Comparison of ENCODE assay signal across 26 cellular contexts in genomic region chr4:83556006-83556712, GRCh38. TPM values are rescaled to one million over a fixed set of nuclear protein-coding genes. Genes with fewer than 3 reads are reported as not detected.
A peak's percentile ranks its signal among the peaks of the same experiment; 100 is the strongest.
DNase-seq lines count a peak whose midpoint lies in the region; ATAC-seq, FAIRE-seq and TF ChIP-seq lines count a peak whose summit lies in the region.
"Had no signal": no experiment of that assay in that cellular context is flagged by ENCODE, and none has a peak within 500 bp of the region (broad histone marks: within the 10 kb centered on the region; RNA-seq: fewer than 3 reads in every experiment).

No MANE protein-coding gene starts in this region.

- TF ChIP-seq RAD21 in SK-N-SH (IDR thresholded peaks at IDR 0.05; ENCODE audit: low read length), result no peak

- H3K27me3 ChIP-seq in SK-N-SH (ENCODE audit: insufficient read depth) (peaks cover 5% of the 10 kb centered on the region; the same call in 1 of the 2 replicates), astrocyte (ENCODE audit: insufficient read depth, low read length) (no peaks in the 10 kb centered on the region), gastrocnemius medialis (no peaks in the 10 kb centered on the region), sigmoid colon (no peaks in the 10 kb centered on the region)
- H3K27me3 ChIP-seq: esophagus muscularis mucosa, Peyer's patch had no signal

- H3K9me3 Mint-ChIP-seq in astrocyte (ENCODE audit: unreplicated experiment), result no peaks in the 10 kb centered on the region
- H3K9me3 Mint-ChIP-seq: activated B cell treated with CpG ODN at 0.5 μM for 24 hours; activated T-helper 1 cell treated with anti-CD3 and anti-CD28 coated beads, Interleukin-12 subunit alpha, Interleukin-12 subunit beta, Interleukin-2, Interleukin-4 antibody, amounts not matched to agents 30 ng/mL and 10 ng/mL and 1 ng/mL, durations not matched to agents 14 hours and 24 hours and 36 hours; endodermal cell; GM23338; T-helper 2 cell treated with Interferon-gamma antibody and Interleukin-4, amounts not matched to agents 5 μg/mL and 100 μg/mL, for 36 hours had no signal

- H3K27ac ChIP-seq in SK-N-SH (ENCODE audit: low read depth in 2 of 2, low read length in 1 of 2) (no peak overlapping the region), astrocyte (ENCODE audit: low read depth, low read length) (no peak overlapping the region), gastrocnemius medialis (peak overlapping the region; percentile 55 to 78 (median 64)), sigmoid colon (no peak overlapping the region)
- H3K27ac ChIP-seq: esophagus muscularis mucosa, lower lobe of right lung, Peyer's patch, prostate gland had no signal

- CTCF ChIA-PET in SK-N-SH (lab: Yijun Ruan, JAX), result interaction anchor here (0.9 kb wide), 1 partner anchor 47 kb away, joined by 3 read pairs; no protein-coding TSS in a partner anchor

- no peak for DNase-seq in SK-N-SH
- DNase-seq in NB4 (ENCODE audit: low read depth), result peak; percentile 38
- DNase-seq in astrocyte (ENCODE audit: low read depth), result peak; percentile 60
- DNase-seq in gastrocnemius medialis, result no peak
- no peak for DNase-seq in sigmoid colon
- no peak for DNase-seq in GM12892 (ENCODE audit: insufficient read length)
- DNase-seq: activated B cell treated with CpG ODN at 0.5 μM for 24 hours; activated naive CD4-positive, alpha-beta T cell treated with anti-CD3 and anti-CD28 coated beads, Interleukin-2, amount 50 U/mL, for 16 hours; anterior cingulate cortex; cortex of kidney; DMS153; endodermal cell; GDM1; islet precursor cell; lower lobe of right lung; NCI-H1092; NCI-H187 treated with DMSO at 0.1 percent for 48 hours; NCI-H2227 treated with DMSO at 0.1 percent for 48 hours; Peyer's patch had no signal

- H4K20me1 ChIP-seq in SK-N-SH (ENCODE audit: insufficient read depth) (no peaks in the 10 kb centered on the region), astrocyte (ENCODE audit: insufficient read depth, low read length) (no peaks in the 10 kb centered on the region)

- TF ChIP-seq CTCF in SK-N-SH (IDR thresholded peaks at IDR 0.05), result no peak
- no peak for TF ChIP-seq CTCF in NB4 (IDR thresholded peaks at IDR 0.05; ENCODE audit: low read depth, low read length)
- TF ChIP-seq CTCF in astrocyte (IDR thresholded peaks at IDR 0.05; ENCODE audit: insufficient read depth, low read depth, low read length), result no peak
- no peak for TF ChIP-seq CTCF in gastrocnemius medialis (IDR thresholded peaks at IDR 0.05 in 4 of 5, conservative IDR thresholded peaks at IDR 0.05 in 1 of 5)
- no peak for TF ChIP-seq CTCF in sigmoid colon (IDR thresholded peaks at IDR 0.05)

- H3K9me2 ChIP-seq in SK-N-SH, result no peaks in the 10 kb centered on the region

- WGBS in SK-N-SH (ENCODE audit: low lambda C conversion rate), result 31% methylated on average over 3 of the region's 3 CpGs
- 43 to 61% methylated on average over 3 of the region's 3 CpGs for WGBS in sigmoid colon, 2 donors

- H3K4me3 ChIP-seq in SK-N-SH (ENCODE audit: low read depth in 2 of 2, low read length in 1 of 2) (no peak overlapping the region), NB4 (ENCODE audit: low read depth, low read length) (no peak overlapping the region), astrocyte (ENCODE audit: insufficient read depth, low read depth, low read length) (no peak overlapping the region), gastrocnemius medialis (no peak overlapping the region), sigmoid colon (no peak overlapping the region)
- H3K4me3 ChIP-seq: esophagus muscularis mucosa, GM23338, lower lobe of right lung, Peyer's patch, prostate gland had no signal

- FAIRE-seq in astrocyte (lab: Jason Lieb, UNC), result no peak
- FAIRE-seq in GM12892 (lab: Jason Lieb, UNC), result no peak

- no peak for TF ChIP-seq EP300 in SK-N-SH (IDR thresholded peaks at IDR 0.05; ENCODE audit: borderline replicate concordance in 1 of 2, low read depth in 1 of 2, low read length in 1 of 2)
- TF ChIP-seq EP300 in sigmoid colon (IDR thresholded peaks at IDR 0.05), result no peak

- H3K4me2 ChIP-seq in SK-N-SH, result no peak overlapping the region
- H3K4me2 ChIP-seq in astrocyte (ENCODE audit: low read length), result no peak overlapping the region
- H3K4me2 ChIP-seq: GM23338 had no signal

- intact Hi-C loops in gastrocnemius medialis (cut with DNase I; ENCODE audit: low total_unique reads), result no loop called here
- intact Hi-C loops in sigmoid colon (cut with DNase I), result no loop called here

- H3K4me1 ChIP-seq in SK-N-SH (ENCODE audit: control insufficient read depth in 1 of 2, insufficient read depth in 2 of 2, low read depth in 1 of 2, low read length in 1 of 2), result no peaks in the 10 kb centered on the region
- H3K4me1 ChIP-seq in astrocyte (ENCODE audit: insufficient read depth, low read length), result peaks cover 21% of the 10 kb centered on the region
- H3K4me1 ChIP-seq in gastrocnemius medialis, result peaks cover 40 to 53% of the 10 kb centered on the region in 2 donors
- peaks cover 0 to 18% (median 9%) of the 10 kb centered on the region in 4 donors for H3K4me1 ChIP-seq in sigmoid colon
- H3K4me1 ChIP-seq: prostate gland had no signal

- peaks cover 21% of the 10 kb centered on the region for H3K4me1 Mint-ChIP-seq in astrocyte (ENCODE audit: low read depth, unreplicated experiment)

- H3F3A ChIP-seq in SK-N-SH (replicated peaks; ENCODE audit: insufficient read depth), result no peaks in the 10 kb centered on the region

- no peaks in the 10 kb centered on the region for H3K36me3 Mint-ChIP-seq in astrocyte (ENCODE audit: low read depth, unreplicated experiment)

- H3K36me3 ChIP-seq in SK-N-SH (replicated peaks in 1 of 2; ENCODE audit: control insufficient read depth in 1 of 2, insufficient read depth in 2 of 2, low read length in 1 of 2) (no peaks in the 10 kb centered on the region), astrocyte (ENCODE audit: insufficient read depth, low read length) (no peaks in the 10 kb centered on the region), gastrocnemius medialis (no peaks in the 10 kb centered on the region), sigmoid colon (no peaks in the 10 kb centered on the region)
- H3K36me3 ChIP-seq: esophagus muscularis mucosa, lower lobe of right lung, Peyer's patch, prostate gland had no signal

- no peak overlapping the region for H3K27ac Mint-ChIP-seq in astrocyte (ENCODE audit: unreplicated experiment)
- H3K27ac Mint-ChIP-seq: activated B cell treated with CpG ODN at 0.5 μM for 24 hours; activated T-helper 1 cell treated with anti-CD3 and anti-CD28 coated beads, Interleukin-12 subunit alpha, Interleukin-12 subunit beta, Interleukin-2, Interleukin-4 antibody, amounts not matched to agents 30 ng/mL and 10 ng/mL and 1 ng/mL, durations not matched to agents 14 hours and 24 hours and 36 hours; endodermal cell; GM23338; T-helper 2 cell treated with Interferon-gamma antibody and Interleukin-4, amounts not matched to agents 5 μg/mL and 100 μg/mL, for 36 hours had no signal

- in situ Hi-C loops in gastrocnemius medialis (cut with MboI; ENCODE audit: low sequenced_read_pairs in 4 of 4), result no loop called here

- no peak for ATAC-seq in SK-N-SH treated with all-trans-retinoic acid at 6 μM for 48 hours
- ATAC-seq in gastrocnemius medialis, result no peak
- no peak for ATAC-seq in HG02798 (IDR thresholded peaks at IDR 0.05; ENCODE audit: poor library complexity, unreplicated experiment)
- ATAC-seq: GM23338 had no signal

- no peaks in the 10 kb centered on the region for H3K9me3 ChIP-seq in SK-N-SH
- H3K9me3 ChIP-seq in astrocyte (ENCODE audit: insufficient read depth, low read depth, low read length), result no peaks in the 10 kb centered on the region
- H3K9me3 ChIP-seq in gastrocnemius medialis, result no peaks in the 10 kb centered on the region
- no peaks in the 10 kb centered on the region for H3K9me3 ChIP-seq in sigmoid colon
- H3K9me3 ChIP-seq: esophagus muscularis mucosa, lower lobe of right lung, Peyer's patch, prostate gland had no signal

- no peak overlapping the region for H2AFZ ChIP-seq in SK-N-SH (ENCODE audit: low read depth)
- no peak overlapping the region for H2AFZ ChIP-seq in astrocyte (ENCODE audit: low read depth, low read length)
- H2AFZ ChIP-seq: GM23338 had no signal

- H3K79me2 ChIP-seq in SK-N-SH (ENCODE audit: insufficient read depth) (no peaks in the 10 kb centered on the region), astrocyte (ENCODE audit: insufficient read depth, low read length) (no peaks in the 10 kb centered on the region)

- no peaks in the 10 kb centered on the region for H3K27me3 Mint-ChIP-seq in astrocyte (ENCODE audit: low read depth, unreplicated experiment)
- H3K27me3 Mint-ChIP-seq: activated B cell treated with CpG ODN at 0.5 μM for 24 hours had no signal

- H3K4me3 Mint-ChIP-seq in astrocyte (ENCODE audit: unreplicated experiment), result no peak overlapping the region
- H3K4me3 Mint-ChIP-seq: activated B cell treated with CpG ODN at 0.5 μM for 24 hours; activated T-helper 1 cell treated with anti-CD3 and anti-CD28 coated beads, Interleukin-12 subunit alpha, Interleukin-12 subunit beta, Interleukin-2, Interleukin-4 antibody, amounts not matched to agents 30 ng/mL and 10 ng/mL and 1 ng/mL, durations not matched to agents 14 hours and 24 hours and 36 hours; endodermal cell; GM23338; T-helper 2 cell treated with Interferon-gamma antibody and Interleukin-4, amounts not matched to agents 5 μg/mL and 100 μg/mL, for 36 hours had no signal

- TF ChIP-seq POLR2A in NB4 (IDR thresholded peaks at IDR 0.05; ENCODE audit: extremely low read depth, insufficient read length) (no peak), gastrocnemius medialis (IDR thresholded peaks at IDR 0.05) (no peak), sigmoid colon (IDR thresholded peaks at IDR 0.05) (no peak), GM12892 (IDR thresholded peaks at IDR 0.05; ENCODE audit: low read depth, low read length) (no peak)

- POLR2A ChIA-PET in SK-N-SH (lab: Yijun Ruan, JAX), result no interaction called here

- H3K9ac ChIP-seq in SK-N-SH, result no peak overlapping the region
- no peak overlapping the region for H3K9ac ChIP-seq in astrocyte (ENCODE audit: low read length)

TF ChIP-seq in SK-N-SH treated with all-trans-retinoic acid at 6 μM for 48 hours, 23 proteins besides CTCF, POLR2A, EP300 and RAD21 (continues in another document):
- TF ChIP-seq ZNF565 (CRISPR knock-in tag; conservative IDR thresholded peaks at IDR 0.05; ENCODE audit: low read depth), result no peak
- TF ChIP-seq OSR1 (CRISPR knock-in tag; IDR thresholded peaks at IDR 0.05), result no peak
- no peak for TF ChIP-seq ZC3H10 (CRISPR knock-in tag; IDR thresholded peaks at IDR 0.05)
- no peak for TF ChIP-seq ZFP3 (CRISPR knock-in tag; IDR thresholded peaks at IDR 0.05)

RNA-seq across cellular contexts. Expression of gene GPAT3, which starts 20.3 kb away (rescaled TPM):
- polyA plus RNA-seq in SK-N-SH (2012; rRNA removed), result 0.02 TPM in 1 of 2 replicates, not detected in the other
- 0.01 and 0.04 TPM in 2 replicates for polyA plus RNA-seq in SK-N-SH (2012; cell fraction: cytosol; rRNA removed)
- not detected in 2 replicates for polyA plus RNA-seq in SK-N-SH (2012; cell fraction: nucleus; rRNA removed)
- 0.39 and 0.50 TPM in 2 replicates for total RNA-seq in astrocyte
- total RNA-seq in gastrocnemius medialis, result 100 to 1,000 TPM in 1 of 4 donors, 10 to 100 TPM in 2, 1 to 10 TPM in 1; 9.5 to 183 (median 26.5) TPM
- 10 to 100 TPM in 3 of 4 donors, 1 to 10 TPM in 1; 5.6 to 23.1 (median 17.3) TPM for total RNA-seq in sigmoid colon
- polyA plus RNA-seq in sigmoid colon, result 10 to 100 TPM in 1 of 3 donors, 1 to 10 TPM in 2; 4.6 to 13.0 (median 4.8) TPM
- 0.19 TPM for polyA plus RNA-seq in GM12892 (2012; ENCODE audit: missing spikeins)

Comparison
In these comparisons a context has a peak if more than half of its experiments do, and no peak if none do; other contexts are left out.
1. DNase-seq: peak in NB4 (single experiment) and astrocyte (single experiment); none in SK-N-SH (single experiment), gastrocnemius medialis (0 of 2), sigmoid colon (single experiment) and GM12892 (single experiment).
2. H3K27ac ChIP-seq: peak in gastrocnemius medialis (4 of 4); none in SK-N-SH (0 of 2), astrocyte (single experiment) and sigmoid colon (0 of 4).